ENCODE assay signal across 18 cellular contexts in genomic region chr17:10116676-10117075, GRCh38.
A peak's percentile ranks its signal among the peaks of the same experiment; 100 is the strongest.
DNase-seq lines count a peak whose midpoint lies in the region; ATAC-seq and TF ChIP-seq lines count a peak whose summit lies in the region.
"Had no signal": no experiment of that assay in that cellular context is flagged by ENCODE, and none has a peak within 500 bp of the region (broad histone marks: within the 10 kb centered on the region; RNA-seq: fewer than 3 reads in every experiment).

No MANE protein-coding gene starts in this region.

- peak overlapping the region; percentile 93 for H3K27ac Mint-ChIP-seq in dendritic cell treated with granulocyte-macrophage colony-stimulating factor and Interleukin-4, amounts not matched to agents 40 ng/mL and 50 ng/mL, for 4 days
- H3K27ac Mint-ChIP-seq in natural killer cell = peak overlapping the region; percentile 99 to 100
- H3K27ac Mint-ChIP-seq: activated CD4-positive, alpha-beta T cell treated with anti-CD3 and anti-CD28 coated beads for 36 hours; GM23338 had no signal

- H3K36me3 ChIP-seq in right atrium auricular region (no peaks in the 10 kb centered on the region), colonic mucosa (no peaks in the 10 kb centered on the region)
- H3K36me3 ChIP-seq: esophagus squamous epithelium, left lung had no signal

- H3K36me3 Mint-ChIP-seq in dendritic cell treated with granulocyte-macrophage colony-stimulating factor and Interleukin-4, amounts not matched to agents 40 ng/mL and 50 ng/mL, for 4 days (ENCODE audit: low read depth) = peaks cover 5% of the 10 kb centered on the region
- H3K36me3 Mint-ChIP-seq in natural killer cell = no peaks in the 10 kb centered on the region
- H3K36me3 Mint-ChIP-seq: CD4-positive, CD25-positive, alpha-beta regulatory T cell had no signal

- TF ChIP-seq CTCF in right atrium auricular region (IDR thresholded peaks at IDR 0.05) (no peak), natural killer cell (IDR thresholded peaks at IDR 0.05) (no peak), colonic mucosa (IDR thresholded peaks at IDR 0.05) (no peak)

- peak overlapping the region; percentile 4 to 97 for H3K27ac ChIP-seq in right atrium auricular region
- H3K27ac ChIP-seq in colonic mucosa = no peak overlapping the region

- no peak overlapping the region for H3K9ac ChIP-seq in colonic mucosa (ENCODE audit: low read depth in 2 of 2, low read length in 2 of 2)

- no peaks in the 10 kb centered on the region for H3K27me3 Mint-ChIP-seq in dendritic cell treated with granulocyte-macrophage colony-stimulating factor and Interleukin-4, amounts not matched to agents 40 ng/mL and 50 ng/mL, for 4 days
- H3K27me3 Mint-ChIP-seq in natural killer cell (ENCODE audit: low read depth in 2 of 2) = no peaks in the 10 kb centered on the region
- H3K27me3 Mint-ChIP-seq: activated CD4-positive, alpha-beta T cell treated with anti-CD3 and anti-CD28 coated beads for 36 hours had no signal

- peaks cover 0 to 88% of the 10 kb centered on the region in 2 donors for H3K4me1 ChIP-seq in right atrium auricular region
- no peaks in the 10 kb centered on the region for H3K4me1 ChIP-seq in colonic mucosa

- peaks cover 91% of the 10 kb centered on the region for H3K4me1 Mint-ChIP-seq in dendritic cell treated with granulocyte-macrophage colony-stimulating factor and Interleukin-4, amounts not matched to agents 40 ng/mL and 50 ng/mL, for 4 days (ENCODE audit: low read depth)
- H3K4me1 Mint-ChIP-seq in natural killer cell = peaks cover 94 to 97% of the 10 kb centered on the region in 2 donors

- no peaks in the 10 kb centered on the region for H3K9me3 ChIP-seq in right atrium auricular region
- H3K9me3 ChIP-seq in colonic mucosa = no peaks in the 10 kb centered on the region
- H3K9me3 ChIP-seq: esophagus squamous epithelium, left lung had no signal

- ATAC-seq in Right ventricle myocardium inferior = no peak
- no peak for ATAC-seq in natural killer cell
- ATAC-seq: activated CD4-positive, alpha-beta T cell treated with anti-CD3 and anti-CD28 coated beads for 36 hours; left lung had no signal

- H3K9me3 Mint-ChIP-seq in dendritic cell treated with granulocyte-macrophage colony-stimulating factor and Interleukin-4, amounts not matched to agents 40 ng/mL and 50 ng/mL, for 4 days = no peaks in the 10 kb centered on the region
- no peaks in the 10 kb centered on the region for H3K9me3 Mint-ChIP-seq in natural killer cell
- H3K9me3 Mint-ChIP-seq: GM23338 had no signal

- H3K27me3 ChIP-seq in right atrium auricular region = no peaks in the 10 kb centered on the region
- H3K27me3 ChIP-seq in colonic mucosa = no peaks in the 10 kb centered on the region
- H3K27me3 ChIP-seq: esophagus squamous epithelium had no signal

- DNase-seq in right atrium auricular region (ENCODE audit: low spot score) = peak; percentile 11
- no peak for DNase-seq in Right ventricle myocardium inferior (ENCODE audit: missing footprints)
- DNase-seq in natural killer cell = no peak
- DNase-seq in GM03348 (ENCODE audit: low spot score) = no peak
- DNase-seq in colonic mucosa = no peak
- no peak for DNase-seq in NCI-H1092 (lab: John Stamatoyannopoulos, UW)
- DNase-seq in erythroblast (lab: John Stamatoyannopoulos, UW) = no peak
- DNase-seq: ACHN; activated CD4-positive, alpha-beta T cell treated with anti-CD3 and anti-CD28 coated beads for 36 hours; CD4-positive, CD25-positive, alpha-beta regulatory T cell; central memory CD4-positive, alpha-beta T cell; DMS79 treated with DMSO at 0.1 percent for 48 hours; effector CD4-positive, alpha-beta T cell; esophagus squamous epithelium; left lung; NCI-H1694 treated with DMSO at 0.1 percent for 48 hours had no signal

- intact Hi-C loops in Right ventricle myocardium inferior (cut with DNase I) (no loop called here), natural killer cell (cut with micrococcal nuclease) (loop anchor here (5.0 to 10.0 kb wide), 2 partner anchors 111 to 132 kb away; no protein-coding TSS in a partner anchor), colonic mucosa (cut with DNase I) (no loop called here)
- intact Hi-C loops in dendritic cell treated with granulocyte-macrophage colony-stimulating factor and Interleukin-4, amounts not matched to agents 40 ng/mL and 50 ng/mL, for 4 days (cut with micrococcal nuclease) = loop anchor here (2.0 to 5.0 kb wide), 2 partner anchors 110 to 149 kb away; no protein-coding TSS in a partner anchor

- H3K4me3 Mint-ChIP-seq in dendritic cell treated with granulocyte-macrophage colony-stimulating factor and Interleukin-4, amounts not matched to agents 40 ng/mL and 50 ng/mL, for 4 days = no peak overlapping the region
- H3K4me3 Mint-ChIP-seq in natural killer cell = peak overlapping the region; percentile 83
- H3K4me3 Mint-ChIP-seq: activated CD4-positive, alpha-beta T cell treated with anti-CD3 and anti-CD28 coated beads for 36 hours; CD4-positive, CD25-positive, alpha-beta regulatory T cell; GM23338 had no signal

- H3K4me3 ChIP-seq in right atrium auricular region = no peak overlapping the region
- no peak overlapping the region for H3K4me3 ChIP-seq in colonic mucosa
- H3K4me3 ChIP-seq: esophagus squamous epithelium, GM23338, left lung had no signal

- TF ChIP-seq POLR2A in erythroblast (IDR thresholded peaks at IDR 0.05; ENCODE audit: low read length) = no peak

Comparison
In these comparisons a context has a peak if more than half of its experiments do, and no peak if none do; other contexts are left out.
1. intact Hi-C loops: an anchor here in dendritic cell treated with granulocyte-macrophage colony-stimulating factor and Interleukin-4, amounts not matched to agents 40 ng/mL and 50 ng/mL, for 4 days (2.0 to 5.0 kb wide) and natural killer cell (5.0 to 10.0 kb wide); none called in Right ventricle myocardium inferior and colonic mucosa.